Comparison of ENCODE assay signal across 9 cellular contexts in the genomic region with DNA sequence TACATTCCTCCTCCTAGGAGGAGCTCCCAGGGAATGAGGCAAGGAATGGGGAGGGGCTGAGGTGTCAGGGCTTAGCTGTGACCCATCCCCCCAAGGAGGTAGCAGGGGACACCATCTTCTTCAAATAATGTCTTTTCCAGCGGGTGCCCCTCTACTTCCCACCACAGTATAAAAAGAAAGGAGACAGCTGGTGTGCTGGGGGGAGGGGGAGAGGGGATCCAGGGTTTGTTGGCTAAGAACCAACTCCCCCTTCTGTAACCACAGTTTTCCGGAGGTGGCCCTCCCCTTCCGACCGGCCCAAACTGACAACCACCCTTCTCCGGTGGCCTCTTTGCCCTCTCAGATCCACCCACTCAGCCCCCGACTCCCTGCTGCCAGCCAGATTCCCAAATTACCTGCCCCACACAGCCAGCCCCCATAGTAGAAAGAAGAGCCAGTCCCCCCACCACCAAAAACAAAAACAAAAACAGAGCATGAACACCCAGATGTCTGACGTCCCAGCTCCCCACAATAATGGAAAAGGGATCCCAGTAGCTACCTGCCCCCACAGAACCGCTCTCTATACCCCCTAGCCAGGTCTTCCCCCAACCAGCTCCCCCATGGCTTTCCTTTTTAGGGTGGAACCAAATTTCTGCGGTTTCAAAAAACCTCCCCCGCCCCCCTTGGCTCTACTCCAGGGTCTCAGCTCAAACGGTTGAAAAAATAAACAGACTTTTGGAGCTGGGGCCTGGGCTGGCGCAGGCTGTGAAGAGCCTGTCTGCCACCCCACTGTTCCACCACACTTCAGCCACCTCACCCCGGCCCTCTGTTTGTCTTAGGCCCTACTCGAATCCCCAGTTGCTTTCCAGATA. TPM values are rescaled to one million over a fixed set of nuclear protein-coding genes. Genes with fewer than 3 reads are reported as not detected.
DNase-seq lines count a peak whose midpoint lies in the region; ATAC-seq and TF ChIP-seq lines count a peak whose summit lies in the region.
"Had no signal": no experiment of that assay in that cellular context is flagged by ENCODE, and none has a peak within 500 bp of the region (broad histone marks: within the 10 kb centered on the region; RNA-seq: fewer than 3 reads in every experiment).

No MANE protein-coding gene starts in this region.

- H3K9me3 ChIP-seq in ectodermal cell (ENCODE audit: control insufficient read depth, low read length) (no peaks in the 10 kb centered on the region), mucosa of descending colon (no peaks in the 10 kb centered on the region)

- H3K36me3 ChIP-seq in ectodermal cell (ENCODE audit: control insufficient read depth, insufficient read depth, low read length) (no peaks in the 10 kb centered on the region), mucosa of descending colon (ENCODE audit: low read depth) (no peaks in the 10 kb centered on the region)

- DNase-seq in GM12865 (ENCODE audit: low read depth) = peak; percentile 62
- peak; percentile 71 to 84 for DNase-seq in NCI-H446 (lab: John Stamatoyannopoulos, UW)
- peak; percentile 73 for DNase-seq in activated CD4-positive, alpha-beta T cell treated with anti-CD3 and anti-CD28 coated beads, Interleukin-2, amount 50 U/mL, for 1 hour
- DNase-seq in mucosa of descending colon = peak; percentile 71 to 76 (median 72)
- peak; percentile 57 to 79 (median 68) for DNase-seq in stimulated activated naive CD4-positive, alpha-beta T cell (lab: John Stamatoyannopoulos, UW)

- no peak for ATAC-seq in mucosa of descending colon
- ATAC-seq in HG03432 (IDR thresholded peaks at IDR 0.05; ENCODE audit: unreplicated experiment) = no peak
- no peak for ATAC-seq in GM18498 (IDR thresholded peaks at IDR 0.05; ENCODE audit: unreplicated experiment)

- peak overlapping the region; percentile 71 for H3K27ac ChIP-seq in ectodermal cell (ENCODE audit: insufficient read depth, low read depth, low read length, poor library complexity, severe bottlenecking)

- WGBS in ectodermal cell, 2 experiments = 0 to 2% methylated on average over 12 to 13 of the region's 14 CpGs

- no peaks in the 10 kb centered on the region for H3K27me3 ChIP-seq in ectodermal cell (ENCODE audit: control insufficient read depth, insufficient read depth, low read length, poor library complexity, severe bottlenecking)

- H3K4me1 ChIP-seq in ectodermal cell (ENCODE audit: control insufficient read depth, insufficient read depth, low read length) (peaks cover 42% of the 10 kb centered on the region), mucosa of descending colon (ENCODE audit: low read depth) (peaks cover 26% of the 10 kb centered on the region)

- intact Hi-C loops in mucosa of descending colon (cut with DNase I, micrococcal nuclease) = no loop called here

- TF ChIP-seq CTCF in GM12865 (IDR thresholded peaks at IDR 0.05; ENCODE audit: insufficient read depth, low read depth, low read length, missing control alignments) (no peak), mucosa of descending colon (IDR thresholded peaks at IDR 0.05) (no peak)

- H3K4me3 ChIP-seq in GM12865 (ENCODE audit: low read depth, low read length) = peak overlapping the region; percentile 86
- H3K4me3 ChIP-seq in ectodermal cell (ENCODE audit: insufficient read depth, low read depth, low read length) = peak overlapping the region; percentile 61
- no peak overlapping the region for H3K4me3 ChIP-seq in mucosa of descending colon

RNA-seq across cellular contexts. Expression of gene ARHGEF2, which starts 2.1 kb away (rescaled TPM):
- 101 TPM for polyA plus RNA-seq in ectodermal cell (2013, experiment 1 of 4)
- polyA plus RNA-seq in ectodermal cell (2013, experiment 2 of 4) = 103 TPM
- polyA plus RNA-seq in ectodermal cell (2013, experiment 3 of 4) = 75.5 TPM
- 93.8 TPM for polyA plus RNA-seq in ectodermal cell (2013, experiment 4 of 4)
- 100 to 1,000 TPM in 1 of 3 donors, 10 to 100 TPM in 2; 79.7 to 132 (median 90.5) TPM for total RNA-seq in mucosa of descending colon

RNA-seq across cellular contexts. Expression of gene RXFP4, which starts 34.8 kb away (rescaled TPM):
- polyA plus RNA-seq in ectodermal cell (2013, experiment 1 of 4) = not detected
- polyA plus RNA-seq in ectodermal cell (2013, experiment 2 of 4) = not detected
- not detected for polyA plus RNA-seq in ectodermal cell (2013, experiment 3 of 4)
- not detected for polyA plus RNA-seq in ectodermal cell (2013, experiment 4 of 4)
- 1 to 10 TPM; 1.2 to 4.2 (median 3.3) TPM for total RNA-seq in mucosa of descending colon
- total RNA-seq: dermis microvascular lymphatic vessel endothelial cell had no signal

RNA-seq across cellular contexts. Expression of gene KHDC4, which starts 42.1 kb away (rescaled TPM):
- polyA plus RNA-seq in ectodermal cell (2013, experiment 1 of 4) = 76.7 TPM
- polyA plus RNA-seq in ectodermal cell (2013, experiment 2 of 4) = 72.3 TPM
- polyA plus RNA-seq in ectodermal cell (2013, experiment 3 of 4) = 59.3 TPM
- 68.1 TPM for polyA plus RNA-seq in ectodermal cell (2013, experiment 4 of 4)
- 10 to 100 TPM; 52.9 to 59.5 (median 58.6) TPM for total RNA-seq in mucosa of descending colon

RNA-seq across cellular contexts. Expression of gene SSR2, which starts 44.5 kb away (rescaled TPM):
- 291 TPM for polyA plus RNA-seq in ectodermal cell (2013, experiment 1 of 4)
- polyA plus RNA-seq in ectodermal cell (2013, experiment 2 of 4) = 312 TPM
- 261 TPM for polyA plus RNA-seq in ectodermal cell (2013, experiment 3 of 4)
- polyA plus RNA-seq in ectodermal cell (2013, experiment 4 of 4) = 314 TPM
- total RNA-seq in mucosa of descending colon = 100 to 1,000 TPM; 144 to 203 (median 164) TPM
